In genomic region chr15:98888839-98889479, GRCh38 we compare ENCODE assay signal across 13 cellular contexts.
DNase-seq lines count a peak whose midpoint lies in the region; ATAC-seq, FAIRE-seq and TF ChIP-seq lines count a peak whose summit lies in the region.
"Had no signal": no experiment of that assay in that cellular context is flagged by ENCODE, and none has a peak within 500 bp of the region (broad histone marks: within the 10 kb centered on the region; RNA-seq: fewer than 3 reads in every experiment).

No MANE protein-coding gene starts in this region.

- no peak overlapping the region for H3K4me3 ChIP-seq in bronchial epithelial cell (ENCODE audit: low read depth, low read length)
- H3K4me3 ChIP-seq in lung: no peak overlapping the region
- H3K4me3 ChIP-seq: esophagus muscularis mucosa had no signal

- 82 to 86% methylated on average over 8 of the region's 8 CpGs for WGBS in lung, 2 donors

- peak; percentile 19 for DNase-seq in DMS53 (lab: John Stamatoyannopoulos, UW)
- DNase-seq in M059J (ENCODE audit: low read depth): peak; percentile 85
- DNase-seq in bronchial epithelial cell (ENCODE audit: low read depth): peak; percentile 62
- no peak for DNase-seq in lung (ENCODE audit: low spot score)
- no peak for DNase-seq in hypothalamus (lab: John Stamatoyannopoulos, UW)
- DNase-seq in COLO829 (ENCODE audit: low spot score): no peak
- DNase-seq: C1 segment of cervical spinal cord, NCI-H1436, substantia nigra had no signal

- H3K36me3 ChIP-seq in bronchial epithelial cell (ENCODE audit: control insufficient read depth, insufficient read depth, low read length) (peaks cover 2% of the 10 kb centered on the region), lung (ENCODE audit: control insufficient read depth in 2 of 2, insufficient read depth in 2 of 2, low read length in 2 of 2) (peaks cover 0 to 5% of the 10 kb centered on the region in 2 donors)

- no peak for FAIRE-seq in bronchial epithelial cell (lab: Jason Lieb, UNC)

- TF ChIP-seq CTCF in bronchial epithelial cell (IDR thresholded peaks at IDR 0.05; ENCODE audit: insufficient read depth, low read length, severe bottlenecking) (no peak), lung (IDR thresholded peaks at IDR 0.05; ENCODE audit: control extremely low read depth, extremely low read depth) (no peak)

- H3K9me3 ChIP-seq in lung (ENCODE audit: control insufficient read depth in 2 of 2, insufficient read depth in 1 of 2, low read length in 1 of 2): no peaks in the 10 kb centered on the region
- H3K9me3 ChIP-seq: esophagus muscularis mucosa had no signal

- H3K27ac ChIP-seq in lung (ENCODE audit: low read depth in 1 of 2, low read length in 1 of 2): peak overlapping the region in 1 of 2 donors; percentile 43
- H3K27ac ChIP-seq: esophagus muscularis mucosa, HL-60 had no signal

- ATAC-seq in lung (ENCODE audit: insufficient read depth, low FRiP score): peak; percentile 19
- no peak for ATAC-seq in HG03571 (IDR thresholded peaks at IDR 0.05; ENCODE audit: unreplicated experiment)
- no peak for ATAC-seq in GM19467 (IDR thresholded peaks at IDR 0.05; ENCODE audit: unreplicated experiment)

- peaks cover 8 to 11% of the 10 kb centered on the region in 2 donors for H3K4me1 ChIP-seq in lung (ENCODE audit: control insufficient read depth in 2 of 2, insufficient read depth in 2 of 2, low read length in 2 of 2)

- H3K27me3 ChIP-seq in bronchial epithelial cell (ENCODE audit: control insufficient read depth, insufficient read depth, low read length) (no peaks in the 10 kb centered on the region), lung (ENCODE audit: control insufficient read depth, insufficient read depth) (no peaks in the 10 kb centered on the region)
- H3K27me3 ChIP-seq: esophagus muscularis mucosa had no signal

Comparison
In these comparisons a context has a peak if more than half of its experiments do, and no peak if none do; other contexts are left out.
1. DNase-seq: peak in DMS53 (single experiment), M059J (single experiment) and bronchial epithelial cell (single experiment); none in lung (single experiment), hypothalamus (0 of 51) and COLO829 (single experiment).